Comparison of ENCODE assay signal across 1 cellular context in genomic region chr1:93399781-93400180, GRCh38.
TF ChIP-seq lines count a peak whose summit lies in the region.

No MANE protein-coding gene starts in this region.

TF ChIP-seq in GM23338, 12 proteins besides CTCF, POLR2A, EP300 and RAD21 (continued from another document):
- TF ChIP-seq ZNF462 (CRISPR knock-in tag; IDR thresholded peaks at IDR 0.05) (no peak), EZH2phosphoT487 (IDR thresholded peaks at IDR 0.05; ENCODE audit: unreplicated experiment) (no peak), ZNF114 (CRISPR knock-in tag; IDR thresholded peaks at IDR 0.05) (no peak), ZNF331 (CRISPR knock-in tag; IDR thresholded peaks at IDR 0.05; ENCODE audit: low read depth) (no peak), CREB1 (CRISPR knock-in tag; IDR thresholded peaks at IDR 0.05; ENCODE audit: low read depth) (no peak), REST (IDR thresholded peaks at IDR 0.05; ENCODE audit: unreplicated experiment) (no peak), POLR2AphosphoS5 (IDR thresholded peaks at IDR 0.05; ENCODE audit: low read depth) (no peak), STAT1 (IDR thresholded peaks at IDR 0.05; ENCODE audit: unreplicated experiment) (no peak)
